Comparison of ENCODE assay signal across 13 cellular contexts in genomic region chr5:124395287-124395686, GRCh38.
DNase-seq lines count a peak whose midpoint lies in the region; ATAC-seq and TF ChIP-seq lines count a peak whose summit lies in the region.
"Had no signal": no experiment of that assay in that cellular context is flagged by ENCODE, and none has a peak within 500 bp of the region (broad histone marks: within the 10 kb centered on the region; RNA-seq: fewer than 3 reads in every experiment).

No MANE protein-coding gene starts in this region.

- no peaks in the 10 kb centered on the region for H3K9me3 ChIP-seq in WERI-Rb-1 (ENCODE audit: severe bottlenecking)

- H3K36me3 ChIP-seq in WERI-Rb-1: no peaks in the 10 kb centered on the region
- H3K36me3 ChIP-seq: upper lobe of left lung had no signal

- ATAC-seq in GM18861 (IDR thresholded peaks at IDR 0.05; ENCODE audit: unreplicated experiment) (no peak), GM21447 (IDR thresholded peaks at IDR 0.05; ENCODE audit: unreplicated experiment) (no peak), HG02759 (IDR thresholded peaks at IDR 0.05; ENCODE audit: unreplicated experiment) (no peak)
- ATAC-seq: sciatic nerve; stimulated activated effector memory CD8-positive, alpha-beta T cell treated with anti-CD3 and anti-CD28 coated beads, Interleukin-12 subunit alpha, Interleukin-12 subunit beta, amount 100 ng/mL, for 72 hours had no signal

- peak; percentile 67 for DNase-seq in NCI-H146 treated with DMSO at 0.1 percent for 48 hours (lab: John Stamatoyannopoulos, UW; ENCODE audit: unreplicated experiment)
- DNase-seq in WERI-Rb-1: peak; percentile 71
- peak; percentile 59 to 75 for DNase-seq in hippocampal formation (lab: John Stamatoyannopoulos, UW)
- DNase-seq in renal cortical epithelial cell (ENCODE audit: low read depth): peak; percentile 22
- DNase-seq in progenitor cell of endocrine pancreas (ENCODE audit: low spot score, unreplicated experiment): no peak
- DNase-seq: stimulated activated CD4-positive, alpha-beta T cell treated with anti-CD3 and anti-CD28 coated beads, Interleukin-4, amount 100 ng/mL, for 24 hours had no signal

- H3K9me3 Mint-ChIP-seq in progenitor cell of endocrine pancreas (ENCODE audit: low read depth): peaks cover 6% of the 10 kb centered on the region

- H3K27me3 ChIP-seq in WERI-Rb-1 (ENCODE audit: insufficient read depth, low read depth, severe bottlenecking): no peaks in the 10 kb centered on the region
- H3K27me3 ChIP-seq: upper lobe of left lung had no signal

- H3K27ac Mint-ChIP-seq in progenitor cell of endocrine pancreas: no peak overlapping the region
- H3K27ac Mint-ChIP-seq: stimulated activated effector memory CD8-positive, alpha-beta T cell treated with anti-CD3 and anti-CD28 coated beads, Interleukin-12 subunit alpha, Interleukin-12 subunit beta, amount 100 ng/mL, for 72 hours had no signal

- peak overlapping the region; percentile 40 for H3K4me3 ChIP-seq in WERI-Rb-1 (ENCODE audit: low read depth, low read length)
- H3K4me3 ChIP-seq: upper lobe of left lung had no signal

- no peaks in the 10 kb centered on the region for H3K36me3 Mint-ChIP-seq in progenitor cell of endocrine pancreas (ENCODE audit: insufficient read depth)
- H3K36me3 Mint-ChIP-seq: stimulated activated effector memory CD8-positive, alpha-beta T cell treated with anti-CD3 and anti-CD28 coated beads, Interleukin-12 subunit alpha, Interleukin-12 subunit beta, amount 100 ng/mL, for 72 hours had no signal

- H3K27me3 Mint-ChIP-seq in progenitor cell of endocrine pancreas: no peaks in the 10 kb centered on the region

- H3K4me1 Mint-ChIP-seq in progenitor cell of endocrine pancreas (ENCODE audit: low read depth): peaks cover 19% of the 10 kb centered on the region
- H3K4me1 Mint-ChIP-seq: stimulated activated effector memory CD8-positive, alpha-beta T cell treated with anti-CD3 and anti-CD28 coated beads, Interleukin-12 subunit alpha, Interleukin-12 subunit beta, amount 100 ng/mL, for 72 hours had no signal

- no peak overlapping the region for H3K4me3 Mint-ChIP-seq in progenitor cell of endocrine pancreas (ENCODE audit: low read depth)
- H3K4me3 Mint-ChIP-seq: stimulated activated effector memory CD8-positive, alpha-beta T cell treated with anti-CD3 and anti-CD28 coated beads, Interleukin-12 subunit alpha, Interleukin-12 subunit beta, amount 100 ng/mL, for 72 hours had no signal

- TF ChIP-seq CTCF in WERI-Rb-1 (IDR thresholded peaks at IDR 0.05; ENCODE audit: low read depth, low read length) (no peak), progenitor cell of endocrine pancreas (IDR thresholded peaks at IDR 0.05; ENCODE audit: unreplicated experiment) (no peak)

- peak overlapping the region; percentile 45 for H3K27ac ChIP-seq in WERI-Rb-1
- H3K27ac ChIP-seq: C4-2B, upper lobe of left lung had no signal
